In genomic region chr16:85659805-85660511, GRCh38 we compare ENCODE assay signal across 8 cellular contexts. TPM values are rescaled to one million over a fixed set of nuclear protein-coding genes. Genes with fewer than 3 reads are reported as not detected.
DNase-seq lines count a peak whose midpoint lies in the region; ATAC-seq, FAIRE-seq and TF ChIP-seq lines count a peak whose summit lies in the region.

No MANE protein-coding gene starts in this region.

- peak; percentile 74 for FAIRE-seq in GM18507 (lab: Jason Lieb, UNC)

- peaks cover 0 to 82% (median 10%) of the 10 kb centered on the region in 3 donors for H3K36me3 Mint-ChIP-seq in naive thymus-derived CD8-positive, alpha-beta T cell

- DNase-seq in A172 (ENCODE audit: low spot score) = peak; percentile 66
- peak; percentile 69 for DNase-seq in GM18507 (ENCODE audit: extremely low spot score, insufficient read length, low read depth)
- peak; percentile 49 for DNase-seq in NCI-H69 (lab: John Stamatoyannopoulos, UW)
- DNase-seq in activated CD8-positive, alpha-beta memory T cell treated with anti-CD3 and anti-CD28 coated beads, Interleukin-2, amount 50 U/mL, for 4 hours = peak; percentile 61
- DNase-seq in epithelial cell of esophagus (ENCODE audit: low read depth) = peak; percentile 48
- DNase-seq in naive thymus-derived CD8-positive, alpha-beta T cell = peak; percentile 26 to 74 (median 54)
- peak; percentile 80 for DNase-seq in stimulated activated naive CD8-positive, alpha-beta T cell treated with anti-CD3 and anti-CD28 coated beads, Interleukin-15, Interleukin-2, amounts not matched to agents 100 U/mL and 50 U/mL, for 24 hours

- TF ChIP-seq CTCF in epithelial cell of esophagus (IDR thresholded peaks at IDR 0.05; ENCODE audit: insufficient read depth, low read depth, low read length, missing control alignments) = peak; percentile 85

- H3K4me3 ChIP-seq in epithelial cell of esophagus (ENCODE audit: low read length) = no peak overlapping the region

- H3K27ac Mint-ChIP-seq in naive thymus-derived CD8-positive, alpha-beta T cell = peak overlapping the region in 9 of 10 donors; percentile 5 to 87 (median 48)

- H3K27me3 Mint-ChIP-seq in naive thymus-derived CD8-positive, alpha-beta T cell = no peaks in the 10 kb centered on the region

- POLR2A ChIA-PET in naive thymus-derived CD8-positive, alpha-beta T cell (lab: Charles Lee) = no interaction called here

- peak; percentile 71 to 83 for ATAC-seq in naive thymus-derived CD8-positive, alpha-beta T cell
- ATAC-seq in stimulated activated naive CD8-positive, alpha-beta T cell treated with anti-CD3 and anti-CD28 coated beads, Interleukin-15, Interleukin-2, amounts not matched to agents 100 U/mL and 50 U/mL, for 24 hours = peak; percentile 69
- ATAC-seq in HG03442 (IDR thresholded peaks at IDR 0.05; ENCODE audit: unreplicated experiment) = no peak

- no peak overlapping the region for H3K4me3 Mint-ChIP-seq in naive thymus-derived CD8-positive, alpha-beta T cell

- peaks cover 3 to 9% (median 5%) of the 10 kb centered on the region in 4 donors for H3K4me1 Mint-ChIP-seq in naive thymus-derived CD8-positive, alpha-beta T cell

- H3K9me3 Mint-ChIP-seq in naive thymus-derived CD8-positive, alpha-beta T cell = no peaks in the 10 kb centered on the region

RNA-seq across cellular contexts. Expression of gene GINS2, which starts 28.8 kb away (rescaled TPM):
- total RNA-seq in A172 (2014; rRNA removed; shearing (Covaris generic)) = 67.4 and 68.3 TPM in 2 replicates
- under 1 TPM; 0.47 to 0.74 TPM for total RNA-seq in naive thymus-derived CD8-positive, alpha-beta T cell
- 1 to 10 TPM in 1 of 3 donors, under 1 TPM in 2; 0.08 to 1.0 (median 0.82) TPM for polyA plus RNA-seq in naive thymus-derived CD8-positive, alpha-beta T cell

RNA-seq across cellular contexts. Expression of gene GSE1, which starts 46.8 kb away (rescaled TPM):
- 9.7 and 13.4 TPM in 2 replicates for total RNA-seq in A172 (2014; rRNA removed; shearing (Covaris generic))
- total RNA-seq in naive thymus-derived CD8-positive, alpha-beta T cell = 10 to 100 TPM; 53.8 to 56.2 TPM
- 1 to 10 TPM; 1.5 to 2.9 (median 2.0) TPM for polyA plus RNA-seq in naive thymus-derived CD8-positive, alpha-beta T cell

Comparison
In these comparisons a context has a peak if more than half of its experiments do, and no peak if none do; other contexts are left out.
1. RNA of gene GINS2, which starts 28.8 kb away (total RNA-seq): 67.4 to 68.3 TPM in A172; 0.47 to 0.74 TPM in naive thymus-derived CD8-positive, alpha-beta T cell; every median in the first group is over 10 times any median in the second.
2. Peak in every context shown above with its lines, with median percentiles within 50 percentile points of each other: DNase-seq.